In the genomic region with DNA sequence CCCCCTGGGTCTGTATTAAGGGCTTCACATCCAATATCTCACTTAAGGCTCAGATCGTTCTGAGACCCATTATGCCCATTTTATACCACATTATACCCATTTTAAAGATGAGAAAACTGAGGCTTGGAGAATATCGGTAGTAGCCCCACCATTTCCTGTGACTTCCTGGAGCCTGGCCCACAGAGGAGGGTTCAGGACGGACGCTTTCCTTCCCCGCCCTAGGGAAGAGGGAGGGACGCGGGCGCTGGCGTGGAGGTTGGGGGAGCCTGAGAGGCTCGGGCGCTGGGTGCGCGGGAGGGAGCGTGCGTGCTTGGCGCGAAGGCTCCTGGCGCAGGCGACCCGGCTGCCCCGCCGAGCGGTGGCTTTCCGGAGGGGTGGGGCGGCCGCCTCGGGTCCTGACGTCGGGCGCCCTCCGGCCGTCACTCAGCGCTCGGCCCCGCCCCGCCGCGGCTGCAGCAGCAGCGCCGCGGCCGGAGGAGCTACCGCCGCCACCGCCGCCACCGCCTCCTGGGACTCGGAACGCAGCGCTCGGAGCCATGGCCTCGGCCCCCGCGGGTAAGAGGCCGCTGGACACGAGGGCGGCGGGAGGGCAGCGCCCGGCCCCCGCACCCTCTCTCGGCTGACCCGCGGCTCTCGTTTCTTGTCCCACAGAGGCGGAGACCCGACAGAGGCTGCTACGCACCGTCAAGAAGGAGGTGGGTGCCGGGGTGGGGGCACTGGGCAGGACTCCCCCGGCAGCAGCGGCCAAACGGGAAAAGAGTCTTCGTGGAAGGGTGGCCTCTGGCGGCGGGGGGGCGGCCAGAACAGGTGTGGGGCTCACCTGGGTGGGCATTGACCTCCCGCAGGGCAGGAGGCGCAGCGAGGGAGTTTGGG, we compare ENCODE assay signal across 8 cellular contexts. TPM values are rescaled to one million over a fixed set of nuclear protein-coding genes. Genes with fewer than 3 reads are reported as not detected.
DNase-seq lines count a peak whose midpoint lies in the region; ATAC-seq, FAIRE-seq and TF ChIP-seq lines count a peak whose summit lies in the region.

A gene with protein sequence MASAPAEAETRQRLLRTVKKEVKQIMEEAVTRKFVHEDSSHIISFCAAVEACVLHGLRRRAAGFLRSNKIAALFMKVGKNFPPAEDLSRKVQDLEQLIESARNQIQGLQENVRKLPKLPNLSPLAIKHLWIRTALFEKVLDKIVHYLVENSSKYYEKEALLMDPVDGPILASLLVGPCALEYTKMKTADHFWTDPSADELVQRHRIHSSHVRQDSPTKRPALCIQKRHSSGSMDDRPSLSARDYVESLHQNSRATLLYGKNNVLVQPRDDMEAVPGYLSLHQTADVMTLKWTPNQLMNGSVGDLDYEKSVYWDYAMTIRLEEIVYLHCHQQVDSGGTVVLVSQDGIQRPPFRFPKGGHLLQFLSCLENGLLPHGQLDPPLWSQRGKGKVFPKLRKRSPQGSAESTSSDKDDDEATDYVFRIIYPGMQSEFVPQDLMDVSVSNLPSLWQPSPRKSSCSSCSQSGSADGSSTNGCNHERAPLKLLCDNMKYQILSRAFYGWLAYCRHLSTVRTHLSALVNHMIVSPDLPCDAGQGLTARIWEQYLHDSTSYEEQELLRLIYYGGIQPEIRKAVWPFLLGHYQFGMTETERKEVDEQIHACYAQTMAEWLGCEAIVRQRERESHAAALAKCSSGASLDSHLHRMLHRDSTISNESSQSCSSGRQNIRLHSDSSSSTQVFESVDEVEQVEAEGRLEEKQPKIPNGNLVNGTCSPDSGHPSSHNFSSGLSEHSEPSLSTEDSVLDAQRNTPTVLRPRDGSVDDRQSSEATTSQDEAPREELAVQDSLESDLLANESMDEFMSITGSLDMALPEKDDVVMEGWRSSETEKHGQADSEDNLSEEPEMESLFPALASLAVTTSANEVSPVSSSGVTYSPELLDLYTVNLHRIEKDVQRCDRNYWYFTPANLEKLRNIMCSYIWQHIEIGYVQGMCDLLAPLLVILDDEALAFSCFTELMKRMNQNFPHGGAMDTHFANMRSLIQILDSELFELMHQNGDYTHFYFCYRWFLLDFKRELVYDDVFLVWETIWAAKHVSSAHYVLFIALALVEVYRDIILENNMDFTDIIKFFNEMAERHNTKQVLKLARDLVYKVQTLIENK (plus strand): TSS at position 422 of the 873 bp plus-strand sequence. CDS start 115 bp downstream, at position 537.

- POLR2A ChIA-PET in AG04449 (lab: Yijun Ruan, JAX) = no interaction called here

- TF ChIP-seq CTCF in AG04449 (IDR thresholded peaks at IDR 0.05; ENCODE audit: insufficient read depth, low read length, missing control alignments) (no peak), WI38 (IDR thresholded peaks at IDR 0.05; ENCODE audit: low read depth, low read length) (no peak), breast epithelium (IDR thresholded peaks at IDR 0.05) (no peak)

- WGBS in small intestine, 3 donors = 2 to 5% (median 3%) methylated on average over 34 to 80 of the region's 80 CpGs

- CTCF ChIA-PET in AG04449 (lab: Yijun Ruan, JAX) = interaction anchor here (1.2 kb wide), 1 partner anchor 10 kb away, joined by 3 read pairs; no protein-coding TSS in a partner anchor

- H3K36me3 ChIP-seq in breast epithelium = no peaks in the 10 kb centered on the region
- no peaks in the 10 kb centered on the region for H3K36me3 ChIP-seq in small intestine (ENCODE audit: control insufficient read depth in 2 of 2, insufficient read depth in 2 of 2, low read length in 2 of 2)

- H3K9me3 ChIP-seq in breast epithelium = no peaks in the 10 kb centered on the region
- H3K9me3 ChIP-seq in small intestine (ENCODE audit: control insufficient read depth, low read depth) = no peaks in the 10 kb centered on the region

- DNase-seq in AG04449 (ENCODE audit: low read depth, low spot score) (no peak), GM19238 (ENCODE audit: insufficient read length, low spot score) (peak; percentile 81), NCI-H1930 (lab: John Stamatoyannopoulos, UW) (peak; percentile 73 to 82), breast epithelium (ENCODE audit: low spot score in 2 of 2) (peak; percentile 46 to 73), iPS-NIHi7 (ENCODE audit: extremely low spot score) (peak; percentile 98), small intestine (peak; percentile 76)

- TF ChIP-seq POLR2A in breast epithelium (IDR thresholded peaks at IDR 0.05) = no peak

- H3K27ac ChIP-seq in breast epithelium (peak within 1 kb of the TSS; percentile 53 to 79), small intestine (ENCODE audit: low read depth in 1 of 2, low read length in 1 of 2) (peak within 1 kb of the TSS in 1 of 2 donors; percentile 45)

- H3K4me3 ChIP-seq in AG04449 (ENCODE audit: low read depth, low read length) (peak within 1 kb of the TSS; percentile 46), WI38 (ENCODE audit: low read depth, low read length) (peak within 1 kb of the TSS; percentile 47), breast epithelium (peak within 1 kb of the TSS; percentile 50 to 67 (median 62)), small intestine (ENCODE audit: low read depth in 1 of 2, low read length in 2 of 2) (peak within 1 kb of the TSS; percentile 36 to 38)

- FAIRE-seq in small intestine (lab: Jason Lieb, UNC) = no peak

- intact Hi-C loops in breast epithelium (cut with DNase I; ENCODE audit: low total_unique reads) = no loop called here

- no peak for ATAC-seq in GM19467 (IDR thresholded peaks at IDR 0.05; ENCODE audit: unreplicated experiment)

- H3K27me3 ChIP-seq in breast epithelium (no peaks in the 10 kb centered on the region), small intestine (ENCODE audit: control insufficient read depth in 2 of 2, insufficient read depth in 2 of 2, low read length in 2 of 2) (no peaks in the 10 kb centered on the region)

- H3K4me1 ChIP-seq in breast epithelium (no peaks in the 10 kb centered on the region), small intestine (ENCODE audit: control insufficient read depth in 2 of 2, insufficient read depth in 1 of 2, low read depth in 1 of 2, low read length in 1 of 2) (no peaks in the 10 kb centered on the region)

RNA-seq across cellular contexts. Expression of the gene that starts here (rescaled TPM):
- 1 to 10 TPM in 2 of 3 donors, under 1 TPM in 1; 0.16 to 2.9 (median 1.9) TPM for total RNA-seq in breast epithelium
- 1 to 10 TPM in 1 of 3 donors, under 1 TPM in 1, not detected in 1; 0.27 to 2.2 TPM for polyA plus RNA-seq in small intestine
